ENCODE assay signal across 1 cellular context in genomic region chr6:139375239-139376053, GRCh38.
TF ChIP-seq lines count a peak whose summit lies in the region.

No MANE protein-coding gene starts in this region.

TF ChIP-seq in K562, 482 proteins besides CTCF, POLR2A, EP300 and RAD21 (continued from another document and continues in another):
- no peak; the same call in 1 of the 2 replicates for TF ChIP-seq ZBTB33 (CRISPR knock-in tag; IDR thresholded peaks at IDR 0.05)
- no peak for TF ChIP-seq ZSCAN29 (IDR thresholded peaks at IDR 0.05)
- TF ChIP-seq NFATC3 (IDR thresholded peaks at IDR 0.05): no peak
- peak; percentile 43 for TF ChIP-seq GMEB1 (CRISPR knock-in tag; IDR thresholded peaks at IDR 0.05)
- TF ChIP-seq ZSCAN32 (CRISPR knock-in tag; IDR thresholded peaks at IDR 0.05): 0 out of 2 replicates have a peak, but pooled peaks have one; percentile 41
- TF ChIP-seq GTF2E2 (tag; IDR thresholded peaks at IDR 0.05): peak; percentile 82
- TF ChIP-seq RBM25 (IDR thresholded peaks at IDR 0.05; ENCODE audit: low read depth, low read length, severe bottlenecking): peak; percentile 21
- TF ChIP-seq CSDE1 (IDR thresholded peaks at IDR 0.05): no peak; a peak in 1 of 4 replicates
- TF ChIP-seq FOXP4 (CRISPR knock-in tag; IDR thresholded peaks at IDR 0.05; ENCODE audit: borderline replicate concordance): peak; percentile 58
- no peak for TF ChIP-seq ZNF140 (CRISPR knock-in tag; IDR thresholded peaks at IDR 0.05)
- TF ChIP-seq ZC3H4 (CRISPR knock-in tag; IDR thresholded peaks at IDR 0.05; ENCODE audit: borderline replicate concordance): peak; percentile 97; the same call in 1 of the 2 replicates
- TF ChIP-seq LCOR (CRISPR knock-in tag; IDR thresholded peaks at IDR 0.05): peak; percentile 36; the same call in 1 of the 2 replicates
- TF ChIP-seq KDM5B (IDR thresholded peaks at IDR 0.05; ENCODE audit: insufficient replicate concordance, low read depth, low read length): peak; percentile 65
- peak; percentile 72; the same call in 1 of the 2 replicates for TF ChIP-seq CHAMP1 (IDR thresholded peaks at IDR 0.05)
- TF ChIP-seq KAT2B (IDR thresholded peaks at IDR 0.05; ENCODE audit: low read depth, low read length): no peak
- peak; percentile 90 for TF ChIP-seq TAF1 (IDR thresholded peaks at IDR 0.05; ENCODE audit: control insufficient read depth, extremely low read depth, insufficient read depth, low read length, severe bottlenecking)
- TF ChIP-seq IFI16 (CRISPR knock-in tag; IDR thresholded peaks at IDR 0.05): no peak
- TF ChIP-seq DPF2 (IDR thresholded peaks at IDR 0.05): peak; percentile 66; the same call in 1 of the 2 replicates
- peak; percentile 66; the same call in 1 of the 2 replicates for TF ChIP-seq FOXK1 (CRISPR knock-in tag; IDR thresholded peaks at IDR 0.05; ENCODE audit: borderline replicate concordance)
- no peak for TF ChIP-seq PTRF (tag; IDR thresholded peaks at IDR 0.05)
- no peak for TF ChIP-seq TSHZ1 (CRISPR knock-in tag; IDR thresholded peaks at IDR 0.05)
- TF ChIP-seq ZNF347 (CRISPR knock-in tag; IDR thresholded peaks at IDR 0.05; ENCODE audit: low read depth): no peak
- TF ChIP-seq PKNOX1 (IDR thresholded peaks at IDR 0.05): 0 out of 2 replicates have a peak, but pooled peaks have one; percentile 8
- peak; percentile 10; the same call in 1 of the 2 replicates for TF ChIP-seq CC2D1A (IDR thresholded peaks at IDR 0.05)
- TF ChIP-seq NFE2 (IDR thresholded peaks at IDR 0.05; ENCODE audit: low read depth): peak; percentile 17; the same call in 1 of the 2 replicates
- TF ChIP-seq OTX1 (CRISPR knock-in tag; IDR thresholded peaks at IDR 0.05): peak; percentile 38; the same call in 1 of the 2 replicates
- no peak for TF ChIP-seq GABPB2 (CRISPR knock-in tag; conservative IDR thresholded peaks at IDR 0.05)
- TF ChIP-seq ZNF76 (CRISPR knock-in tag; IDR thresholded peaks at IDR 0.05; ENCODE audit: borderline replicate concordance): no peak
- 0 out of 2 replicates have a peak, but pooled peaks have one; percentile 33 for TF ChIP-seq VEZF1 (CRISPR knock-in tag; IDR thresholded peaks at IDR 0.05)
- TF ChIP-seq NCOA1 (IDR thresholded peaks at IDR 0.05; ENCODE audit: low read depth): 0 out of 2 replicates have a peak, but pooled peaks have one; percentile 33
- no peak for TF ChIP-seq KAT7 (CRISPR knock-in tag; IDR thresholded peaks at IDR 0.05; ENCODE audit: borderline replicate concordance)
- peak; percentile 72 for TF ChIP-seq ZNF592 (IDR thresholded peaks at IDR 0.05)
- no peak for TF ChIP-seq ZNF175 (CRISPR knock-in tag; IDR thresholded peaks at IDR 0.05; ENCODE audit: low read depth)
